Comparison of ENCODE assay signal across 1 cellular context in genomic region chr1:22341791-22342605, GRCh38.
TF ChIP-seq lines count a peak whose summit lies in the region.

No MANE protein-coding gene starts in this region.

TF ChIP-seq in HEK293, 187 proteins besides CTCF, POLR2A, EP300 and RAD21 (continued from another document and continues in another):
- TF ChIP-seq, protein P1, sequence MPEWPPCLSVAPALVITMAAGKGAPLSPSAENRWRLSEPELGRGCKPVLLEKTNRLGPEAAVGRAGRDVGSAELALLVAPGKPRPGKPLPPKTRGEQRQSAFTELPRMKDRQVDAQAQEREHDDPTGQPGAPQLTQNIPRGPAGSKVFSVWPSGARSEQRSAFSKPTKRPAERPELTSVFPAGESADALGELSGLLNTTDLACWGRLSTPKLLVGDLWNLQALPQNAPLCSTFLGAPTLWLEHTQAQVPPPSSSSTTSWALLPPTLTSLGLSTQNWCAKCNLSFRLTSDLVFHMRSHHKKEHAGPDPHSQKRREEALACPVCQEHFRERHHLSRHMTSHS (tag by site-specific recombination; IDR thresholded peaks at IDR 0.05): peak; percentile 99
- no peak for TF ChIP-seq ZNF248 (tag by site-specific recombination; IDR thresholded peaks at IDR 0.05)
- no peak for TF ChIP-seq SCRT2 (tag by site-specific recombination; IDR thresholded peaks at IDR 0.05)
- TF ChIP-seq RBAK (tag by site-specific recombination; IDR thresholded peaks at IDR 0.05): no peak
- no peak for TF ChIP-seq ZSCAN4 (tag by site-specific recombination; IDR thresholded peaks at IDR 0.05)
- peak; percentile 48; the same call in 1 of the 2 replicates for TF ChIP-seq ZNF266 (tag by site-specific recombination; IDR thresholded peaks at IDR 0.05; ENCODE audit: low read depth)
- TF ChIP-seq ZFP69B (tag by site-specific recombination; IDR thresholded peaks at IDR 0.05): peak; percentile 63; the same call in 1 of the 2 replicates
- TF ChIP-seq ZNF214 (tag by site-specific recombination; IDR thresholded peaks at IDR 0.05; ENCODE audit: borderline replicate concordance): no peak
- no peak for TF ChIP-seq ZNF404 (tag by site-specific recombination; IDR thresholded peaks at IDR 0.05)
- TF ChIP-seq REST (tag by site-specific recombination; IDR thresholded peaks at IDR 0.05): no peak
- TF ChIP-seq ZNF24 (tag by site-specific recombination; IDR thresholded peaks at IDR 0.05): peak; percentile 78; the same call in 1 of the 2 replicates
- TF ChIP-seq HOXD13 (CRISPR knock-in tag; IDR thresholded peaks at IDR 0.05; ENCODE audit: borderline replicate concordance): no peak
- peak; percentile 68 for TF ChIP-seq ZNF629 (tag by site-specific recombination; IDR thresholded peaks at IDR 0.05)
- TF ChIP-seq ZNF394 (tag by site-specific recombination; IDR thresholded peaks at IDR 0.05; ENCODE audit: borderline replicate concordance): no peak
- no peak for TF ChIP-seq ZNF610 (tag by site-specific recombination; IDR thresholded peaks at IDR 0.05; ENCODE audit: borderline replicate concordance)
- no peak for TF ChIP-seq ZNF664 (tag by site-specific recombination; IDR thresholded peaks at IDR 0.05)
- no peak for TF ChIP-seq ZNF596 (tag by site-specific recombination; IDR thresholded peaks at IDR 0.05)
- no peak; the same call in 1 of the 2 replicates for TF ChIP-seq KLF7 (tag by site-specific recombination; IDR thresholded peaks at IDR 0.05; ENCODE audit: borderline replicate concordance)
- no peak for TF ChIP-seq REPIN1 (tag by site-specific recombination; IDR thresholded peaks at IDR 0.05; ENCODE audit: low read depth)
- no peak for TF ChIP-seq YY2 (tag by site-specific recombination; IDR thresholded peaks at IDR 0.05)
- peak; percentile 89 for TF ChIP-seq ZNF843 (tag by site-specific recombination; IDR thresholded peaks at IDR 0.05)
- TF ChIP-seq KLF17 (tag by site-specific recombination; IDR thresholded peaks at IDR 0.05): peak; percentile 95
- TF ChIP-seq ZNF114 (tag by site-specific recombination; IDR thresholded peaks at IDR 0.05): no peak
- no peak for TF ChIP-seq HOXC10 (CRISPR knock-in tag; IDR thresholded peaks at IDR 0.05)
- TF ChIP-seq MEIS1 (CRISPR knock-in tag; IDR thresholded peaks at IDR 0.05; ENCODE audit: borderline replicate concordance): peak; percentile 83; the same call in 1 of the 2 replicates
- TF ChIP-seq ZNF19 (tag by site-specific recombination; IDR thresholded peaks at IDR 0.05; ENCODE audit: low read depth): no peak
- TF ChIP-seq SETDB1 (IDR thresholded peaks at IDR 0.05; ENCODE audit: insufficient read length, low read length): no peak
- TF ChIP-seq MZF1 (tag by site-specific recombination; IDR thresholded peaks at IDR 0.05; ENCODE audit: borderline replicate concordance): no peak
- TF ChIP-seq ZNF785 (tag by site-specific recombination; IDR thresholded peaks at IDR 0.05): no peak
- no peak for TF ChIP-seq ZBTB11 (tag by site-specific recombination; conservative IDR thresholded peaks at IDR 0.05; ENCODE audit: low read depth)
- TF ChIP-seq SCRT1 (tag by site-specific recombination; IDR thresholded peaks at IDR 0.05; ENCODE audit: borderline replicate concordance): no peak
- no peak for TF ChIP-seq ZNF184 (tag by site-specific recombination; IDR thresholded peaks at IDR 0.05)
- TF ChIP-seq ZNF623 (tag by site-specific recombination; IDR thresholded peaks at IDR 0.05): no peak
- peak; percentile 51; the same call in 1 of the 2 replicates for TF ChIP-seq ZNF76 (tag by site-specific recombination; IDR thresholded peaks at IDR 0.05; ENCODE audit: borderline replicate concordance, low read depth)
- no peak for TF ChIP-seq ZNF175 (tag by site-specific recombination; IDR thresholded peaks at IDR 0.05)
- no peak for TF ChIP-seq GLI2 (tag by site-specific recombination; IDR thresholded peaks at IDR 0.05; ENCODE audit: borderline replicate concordance, low read depth)
- TF ChIP-seq ZNF544 (tag by site-specific recombination; IDR thresholded peaks at IDR 0.05): no peak
- TF ChIP-seq ZBTB48 (tag by site-specific recombination; IDR thresholded peaks at IDR 0.05): 0 out of 2 replicates have a peak, but pooled peaks have one; percentile 42
- TF ChIP-seq ZNF10 (tag by site-specific recombination; IDR thresholded peaks at IDR 0.05): no peak; the same call in 1 of the 2 replicates
- no peak for TF ChIP-seq ZNF426 (tag by site-specific recombination; IDR thresholded peaks at IDR 0.05)
- no peak for TF ChIP-seq ZNF23 (tag by site-specific recombination; IDR thresholded peaks at IDR 0.05; ENCODE audit: borderline replicate concordance)
- TF ChIP-seq, protein P2, sequence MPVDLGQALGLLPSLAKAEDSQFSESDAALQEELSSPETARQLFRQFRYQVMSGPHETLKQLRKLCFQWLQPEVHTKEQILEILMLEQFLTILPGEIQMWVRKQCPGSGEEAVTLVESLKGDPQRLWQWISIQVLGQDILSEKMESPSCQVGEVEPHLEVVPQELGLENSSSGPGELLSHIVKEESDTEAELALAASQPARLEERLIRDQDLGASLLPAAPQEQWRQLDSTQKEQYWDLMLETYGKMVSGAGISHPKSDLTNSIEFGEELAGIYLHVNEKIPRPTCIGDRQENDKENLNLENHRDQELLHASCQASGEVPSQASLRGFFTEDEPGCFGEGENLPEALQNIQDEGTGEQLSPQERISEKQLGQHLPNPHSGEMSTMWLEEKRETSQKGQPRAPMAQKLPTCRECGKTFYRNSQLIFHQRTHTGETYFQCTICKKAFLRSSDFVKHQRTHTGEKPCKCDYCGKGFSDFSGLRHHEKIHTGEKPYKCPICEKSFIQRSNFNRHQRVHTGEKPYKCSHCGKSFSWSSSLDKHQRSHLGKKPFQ (tag by site-specific recombination; IDR thresholded peaks at IDR 0.05): peak; percentile 77; the same call in 1 of the 2 replicates
- TF ChIP-seq ZBTB21 (tag by site-specific recombination; IDR thresholded peaks at IDR 0.05): no peak; the same call in 1 of the 2 replicates
- no peak for TF ChIP-seq ZNF830 (tag by site-specific recombination; IDR thresholded peaks at IDR 0.05; ENCODE audit: low read depth)
- TF ChIP-seq ZNF510 (tag by site-specific recombination; IDR thresholded peaks at IDR 0.05; ENCODE audit: insufficient replicate concordance): no peak
- TF ChIP-seq, protein P3, sequence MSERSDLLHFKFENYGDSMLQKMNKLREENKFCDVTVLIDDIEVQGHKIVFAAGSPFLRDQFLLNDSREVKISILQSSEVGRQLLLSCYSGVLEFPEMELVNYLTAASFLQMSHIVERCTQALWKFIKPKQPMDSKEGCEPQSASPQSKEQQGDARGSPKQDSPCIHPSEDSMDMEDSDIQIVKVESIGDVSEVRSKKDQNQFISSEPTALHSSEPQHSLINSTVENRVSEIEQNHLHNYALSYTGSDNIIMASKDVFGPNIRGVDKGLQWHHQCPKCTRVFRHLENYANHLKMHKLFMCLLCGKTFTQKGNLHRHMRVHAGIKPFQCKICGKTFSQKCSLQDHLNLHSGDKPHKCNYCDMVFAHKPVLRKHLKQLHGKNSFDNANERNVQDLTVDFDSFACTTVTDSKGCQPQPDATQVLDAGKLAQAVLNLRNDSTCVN (tag by site-specific recombination; optimal IDR thresholded peaks at IDR 0.05): no peak
- TF ChIP-seq ZBTB10 (tag by site-specific recombination; IDR thresholded peaks at IDR 0.05): no peak
- no peak for TF ChIP-seq BCL11A (tag by site-specific recombination; IDR thresholded peaks at IDR 0.05; ENCODE audit: low read depth)
- no peak for TF ChIP-seq ZNF791 (tag by site-specific recombination; IDR thresholded peaks at IDR 0.05)
- TF ChIP-seq ZNF549 (tag by site-specific recombination; IDR thresholded peaks at IDR 0.05): no peak
- no peak for TF ChIP-seq ZNF521 (tag by site-specific recombination; IDR thresholded peaks at IDR 0.05)
- no peak for TF ChIP-seq GLI4 (tag by site-specific recombination; IDR thresholded peaks at IDR 0.05)
- no peak for TF ChIP-seq ZNF560 (tag by site-specific recombination; IDR thresholded peaks at IDR 0.05; ENCODE audit: borderline replicate concordance)
- TF ChIP-seq ZNF530 (tag by site-specific recombination; IDR thresholded peaks at IDR 0.05; ENCODE audit: low read depth): no peak
- peak; percentile 92; the same call in 1 of the 2 replicates for TF ChIP-seq ZNF324 (tag by site-specific recombination; IDR thresholded peaks at IDR 0.05)
- TF ChIP-seq ZNF133 (tag by site-specific recombination; IDR thresholded peaks at IDR 0.05): no peak; the same call in 1 of the 2 replicates
- TF ChIP-seq ZBTB8A (tag by site-specific recombination; IDR thresholded peaks at IDR 0.05): peak; percentile 44
- no peak for TF ChIP-seq ZNF155 (tag by site-specific recombination; IDR thresholded peaks at IDR 0.05)
- no peak for TF ChIP-seq BCL11B (tag by site-specific recombination; IDR thresholded peaks at IDR 0.05; ENCODE audit: low read depth)
